In genomic region chr2:239776441-239777033, GRCh38 we compare ENCODE assay signal across 13 cellular contexts.
"Had no signal": no experiment of that assay in that cellular context is flagged by ENCODE, and none has a peak within 500 bp of the region (broad histone marks: within the 10 kb centered on the region; RNA-seq: fewer than 3 reads in every experiment).

No MANE protein-coding gene starts in this region.

- H3K4me3 ChIP-seq: right atrium auricular region, testis had no signal

- H3K27ac Mint-ChIP-seq: activated CD4-positive, alpha-beta T cell treated with anti-CD3 and anti-CD28 coated beads, Interleukin-2, amount 10 ng/mL, durations not matched to agents 24 days and 14 days; progenitor cell of endocrine pancreas; stimulated activated naive CD8-positive, alpha-beta T cell treated with anti-CD3 and anti-CD28 coated beads, Interleukin-15, Interleukin-2, amounts not matched to agents 100 ng/mL and 50 ng/mL, for 24 hours had no signal

- ATAC-seq: esophagus mucosa had no signal

- H3K9me3 ChIP-seq: testis had no signal

- H3K27me3 ChIP-seq: right atrium auricular region, testis had no signal

- H3K4me1 Mint-ChIP-seq: activated CD4-positive, alpha-beta T cell treated with anti-CD3 and anti-CD28 coated beads, Interleukin-2, amount 10 ng/mL, durations not matched to agents 24 days and 14 days had no signal

- DNase-seq: activated CD4-positive, alpha-beta T cell treated with anti-CD3 and anti-CD28 coated beads, Interleukin-2, amount 10 ng/mL, durations not matched to agents 24 days and 14 days; activated CD4-positive, CD25-positive, alpha-beta regulatory T cell; anterior cingulate cortex; cerebellar nuclear complex; nucleus accumbens; small intestine; SW 1271; testis had no signal

- H3K9me3 Mint-ChIP-seq: activated CD4-positive, alpha-beta T cell treated with anti-CD3 and anti-CD28 coated beads, Interleukin-2, amount 10 ng/mL, durations not matched to agents 24 days and 14 days had no signal

- H3K4me1 ChIP-seq: right atrium auricular region, testis had no signal

- H3K36me3 ChIP-seq: right atrium auricular region had no signal

- H3K4me3 Mint-ChIP-seq: activated CD4-positive, alpha-beta T cell treated with anti-CD3 and anti-CD28 coated beads, Interleukin-2, amount 10 ng/mL, durations not matched to agents 24 days and 14 days; nephron; stimulated activated naive CD8-positive, alpha-beta T cell treated with anti-CD3 and anti-CD28 coated beads, Interleukin-15, Interleukin-2, amounts not matched to agents 100 ng/mL and 50 ng/mL, for 24 hours had no signal

- H3K27ac ChIP-seq: right atrium auricular region, testis had no signal
